Comparison of ENCODE assay signal across 11 cellular contexts in genomic region chr11:88555018-88555828, GRCh38.
DNase-seq lines count a peak whose midpoint lies in the region; ATAC-seq, FAIRE-seq and TF ChIP-seq lines count a peak whose summit lies in the region.
"Had no signal": no experiment of that assay in that cellular context is flagged by ENCODE, and none has a peak within 500 bp of the region (broad histone marks: within the 10 kb centered on the region; RNA-seq: fewer than 3 reads in every experiment).

No MANE protein-coding gene starts in this region.

- CTCF ChIA-PET in A549 (lab: Yijun Ruan, JAX) = interaction anchor here (0.7 to 1.8 kb wide), 4 partner anchors 11 to 539 kb away, joined by 3 to 8 read pairs (median 4); no protein-coding TSS in a partner anchor
- CTCF ChIA-PET in K562 (lab: Yijun Ruan, JAX; ENCODE audit: low intra/inter-chr PET ratio) = no interaction called here
- CTCF ChIA-PET in CD4-positive, alpha-beta T cell (lab: Charles Lee) = no interaction called here

- in situ Hi-C loops in K562 (cut with MboI) = no loop called here

- no peak for FAIRE-seq in A549 (lab: Jason Lieb, UNC)
- FAIRE-seq in K562 (lab: Jason Lieb, UNC) = no peak

- H3K4me3 ChIP-seq in A549 = no peak overlapping the region
- H3K4me3 ChIP-seq in K562 = no peak overlapping the region
- no peak overlapping the region for H3K4me3 ChIP-seq in kidney epithelial cell (ENCODE audit: low read depth, low read length)

- intact Hi-C loops in K562 (cut with micrococcal nuclease) = no loop called here
- intact Hi-C loops in CD4-positive, alpha-beta T cell (cut with DNase I, micrococcal nuclease) = no loop called here

- H3K36me3 ChIP-seq in K562 (ENCODE audit: control insufficient read depth, insufficient read depth, low read length) (no peaks in the 10 kb centered on the region), kidney epithelial cell (ENCODE audit: control insufficient read depth, insufficient read depth, low read length) (no peaks in the 10 kb centered on the region)

- no TSS peak for BruUV-seq in K562 (replicated peaks; lab: Mats Ljungman, UMichigan)

- H2AFZ ChIP-seq in K562 (ENCODE audit: low read depth, low read length) = no peak overlapping the region

- TF ChIP-seq CTCF in A549 (IDR thresholded peaks at IDR 0.05) = no peak
- TF ChIP-seq CTCF in K562 (IDR thresholded peaks at IDR 0.05 in 2 of 3, conservative IDR thresholded peaks at IDR 0.05 in 1 of 3; ENCODE audit: insufficient read depth in 2 of 3, low read depth in 1 of 3, low read length in 3 of 3) = no peak
- no peak for TF ChIP-seq CTCF in kidney epithelial cell (IDR thresholded peaks at IDR 0.05; ENCODE audit: insufficient read depth, low read length, poor library complexity, severe bottlenecking)
- TF ChIP-seq CTCF in CD4-positive, alpha-beta T cell (IDR thresholded peaks at IDR 0.05) = no peak

- H4K20me1 ChIP-seq in K562 (replicated peaks; ENCODE audit: control insufficient read depth, insufficient read depth, low read length) = no peaks in the 10 kb centered on the region

- H3K9me1 ChIP-seq in K562 (ENCODE audit: control insufficient read depth, insufficient read depth, low read length) = no peaks in the 10 kb centered on the region

- TF ChIP-seq RAD21 in A549 (conservative IDR thresholded peaks at IDR 0.05 in 1 of 2, IDR thresholded peaks at IDR 0.05 in 1 of 2) = no peak
- TF ChIP-seq RAD21 in K562 (CRISPR knock-in tag; conservative IDR thresholded peaks at IDR 0.05 in 1 of 2, IDR thresholded peaks at IDR 0.05 in 1 of 2) = no peak

- TF ChIP-seq POLR2A in A549 (IDR thresholded peaks at IDR 0.05; ENCODE audit: low read length) (no peak), K562 (conservative IDR thresholded peaks at IDR 0.05) (no peak)

- peaks cover 18% of the 10 kb centered on the region for H3K4me1 ChIP-seq in A549
- H3K4me1 ChIP-seq in K562 (replicated peaks in 1 of 2; ENCODE audit: control insufficient read depth in 2 of 2, insufficient read depth in 2 of 2, low read length in 2 of 2) = no peaks in the 10 kb centered on the region

- H3K4me2 ChIP-seq in A549 (peak overlapping the region; percentile 66), K562 (ENCODE audit: insufficient read depth, low read length) (no peak overlapping the region)

- H3K79me2 ChIP-seq in K562 (ENCODE audit: control insufficient read depth, insufficient read depth, low read length) = no peaks in the 10 kb centered on the region

- DNase-seq in A549 (ENCODE audit: low read depth in 1 of 2, low spot score in 1 of 2) (peak; percentile 34 to 76), HS-5 (ENCODE audit: low read depth) (peak; percentile 99), K562 (ENCODE audit: extremely low read depth in 1 of 4, low spot score in 3 of 4) (no peak), kidney epithelial cell (ENCODE audit: low read depth) (peak; percentile 98), NCI-H187 treated with DMSO at 0.1 percent for 48 hours (lab: John Stamatoyannopoulos, UW) (no peak), substantia nigra (lab: John Stamatoyannopoulos, UW) (no peak)
- no peak for DNase-seq in CD4-positive, alpha-beta T cell
- no peak for DNase-seq in stimulated activated CD4-positive, alpha-beta T cell treated with anti-CD3 and anti-CD28 coated beads, Interleukin-15, amount 100 ng/mL, for 24 hours
- DNase-seq: activated T-cell treated with anti-CD3 and anti-CD28 coated beads, Interleukin-2, amount 50 U/mL, for 4 hours; nephron progenitor cell; SIG-M5 had no signal

- TF ChIP-seq EP300 in A549 (IDR thresholded peaks at IDR 0.05) (peak; percentile 26 to 50; a peak in 2 of 5 replicates), K562 (IDR thresholded peaks at IDR 0.05; ENCODE audit: low read length) (no peak)

- H3K27me3 ChIP-seq in K562 (ENCODE audit: control insufficient read depth in 2 of 2, insufficient read depth in 2 of 2, low read length in 2 of 2) (no peaks in the 10 kb centered on the region), kidney epithelial cell (ENCODE audit: control insufficient read depth, insufficient read depth, low read length) (no peaks in the 10 kb centered on the region)
- H3K27me3 ChIP-seq in CD4-positive, alpha-beta T cell (ENCODE audit: control insufficient read depth, insufficient read depth, low read length) = no peaks in the 10 kb centered on the region

- H3K36me3 Mint-ChIP-seq in CD4-positive, alpha-beta T cell (ENCODE audit: low read depth) = no peaks in the 10 kb centered on the region

- no peaks in the 10 kb centered on the region for H3K4me1 Mint-ChIP-seq in CD4-positive, alpha-beta T cell (ENCODE audit: low read depth)
- H3K4me1 Mint-ChIP-seq: nephron progenitor cell had no signal

- ATAC-seq in A549 (peak; percentile 73 to 77), K562 (no peak)
- ATAC-seq in CD4-positive, alpha-beta T cell (ENCODE audit: poor library complexity) = no peak
- ATAC-seq: activated T-cell treated with anti-CD3 and anti-CD28 coated beads, Interleukin-2, amount 50 U/mL, for 4 hours had no signal

- POLR2A ChIA-PET in A549 (lab: Yijun Ruan, JAX) = interaction anchor here (0.7 to 1.8 kb wide), 2 partner anchors 17 to 451 kb away, joined by 4 to 7 read pairs; no protein-coding TSS in a partner anchor
- POLR2A ChIA-PET in K562 (lab: Yijun Ruan, JAX) = no interaction called here
- POLR2A ChIA-PET in CD4-positive, alpha-beta T cell (lab: Charles Lee) = no interaction called here

- H3K9ac ChIP-seq in K562 (ENCODE audit: insufficient read depth in 1 of 2, low read depth in 2 of 2, low read length in 2 of 2) = no peak overlapping the region

- H3K27me3 Mint-ChIP-seq in CD4-positive, alpha-beta T cell = no peaks in the 10 kb centered on the region

- no peak overlapping the region for H3K27ac Mint-ChIP-seq in CD4-positive, alpha-beta T cell
- H3K27ac Mint-ChIP-seq: nephron progenitor cell had no signal

- H3K9me3 ChIP-seq in A549 (no peaks in the 10 kb centered on the region), K562 (replicated peaks; ENCODE audit: control insufficient read depth, insufficient read depth, low read depth, low read length) (no peaks in the 10 kb centered on the region)
- no peaks in the 10 kb centered on the region for H3K9me3 ChIP-seq in CD4-positive, alpha-beta T cell (ENCODE audit: control insufficient read depth, low read length)

- H3K9me3 Mint-ChIP-seq in CD4-positive, alpha-beta T cell = no peaks in the 10 kb centered on the region
- H3K9me3 Mint-ChIP-seq: activated T-cell treated with anti-CD3 and anti-CD28 coated beads, Interleukin-2, amount 50 U/mL, for 4 hours; nephron progenitor cell had no signal

- H3K4me3 Mint-ChIP-seq in CD4-positive, alpha-beta T cell = no peak overlapping the region
- H3K4me3 Mint-ChIP-seq: activated T-cell treated with anti-CD3 and anti-CD28 coated beads, Interleukin-2, amount 50 U/mL, for 4 hours; nephron progenitor cell had no signal

- H3K27ac ChIP-seq in A549 = peak overlapping the region; percentile 50 to 68; a peak in 5 of 6 replicates
- H3K27ac ChIP-seq in K562 (ENCODE audit: extremely low read depth, low read depth, low read length) = no peak overlapping the region
- no peak overlapping the region for H3K27ac ChIP-seq in CD4-positive, alpha-beta T cell (ENCODE audit: low read depth, low read length)
- H3K27ac ChIP-seq in substantia nigra (ENCODE audit: low read depth, low read length, poor library complexity, severe bottlenecking) = no peak overlapping the region

- 28% methylated on average over 7 of the region's 7 CpGs for WGBS in A549 (ENCODE audit: missing lambda C conversion rate)
- WGBS in K562 (ENCODE audit: insufficient coverage, low coverage, missing lambda C conversion rate) = under 1% methylated on average over 7 of the region's 7 CpGs

TF ChIP-seq in A549, 52 proteins besides CTCF, POLR2A, EP300 and RAD21 (continues in another document):
- TF ChIP-seq HES2 (IDR thresholded peaks at IDR 0.05) (no peak), BCL3 (IDR thresholded peaks at IDR 0.05) (0 out of 3 replicates have a peak, but pooled peaks have one; percentile 45), JUN (IDR thresholded peaks at IDR 0.05) (peak in 1 of 2 experiments; percentile 37; a peak in 2 of 5 replicates)
- TF ChIP-seq, protein P1, sequence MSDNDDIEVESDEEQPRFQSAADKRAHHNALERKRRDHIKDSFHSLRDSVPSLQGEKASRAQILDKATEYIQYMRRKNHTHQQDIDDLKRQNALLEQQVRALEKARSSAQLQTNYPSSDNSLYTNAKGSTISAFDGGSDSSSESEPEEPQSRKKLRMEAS (IDR thresholded peaks at IDR 0.05) = peak; percentile 46

TF ChIP-seq in K562, 482 proteins besides CTCF, POLR2A, EP300 and RAD21:
- TF ChIP-seq TAF1 (IDR thresholded peaks at IDR 0.05; ENCODE audit: control insufficient read depth, extremely low read depth, insufficient read depth, low read length, severe bottlenecking) (no peak), SRSF3 (IDR thresholded peaks at IDR 0.05; ENCODE audit: insufficient read depth, low read length) (no peak), STAT5A (IDR thresholded peaks at IDR 0.05; ENCODE audit: borderline replicate concordance, low read length) (no peak), MEIS2 (IDR thresholded peaks at IDR 0.05; ENCODE audit: partially characterized antibody) (peak; percentile 40)
TF ChIP-seq in K562: peak in this region for 1.

Comparison
In these comparisons a context has a peak if more than half of its experiments do, and no peak if none do; other contexts are left out.
1. ATAC-seq: peak in A549 (2 of 2); none in K562 (single experiment) and CD4-positive, alpha-beta T cell (single experiment).
2. DNase-seq: peak in A549 (2 of 2), HS-5 (single experiment) and kidney epithelial cell (single experiment); none in K562 (0 of 4), CD4-positive, alpha-beta T cell (0 of 10), NCI-H187 treated with DMSO at 0.1 percent for 48 hours (single experiment), stimulated activated CD4-positive, alpha-beta T cell treated with anti-CD3 and anti-CD28 coated beads, Interleukin-15, amount 100 ng/mL, for 24 hours (single experiment) and substantia nigra (0 of 49).
3. H3K27ac ChIP-seq: peak in A549 (2 of 2); none in K562 (single experiment), CD4-positive, alpha-beta T cell (single experiment) and substantia nigra (single experiment).